In genomic region chr1:152185544-152186391, GRCh38 we compare ENCODE assay signal across 8 cellular contexts. TPM values are rescaled to one million over a fixed set of nuclear protein-coding genes. Genes with fewer than 3 reads are reported as not detected.
DNase-seq lines count a peak whose midpoint lies in the region; ATAC-seq and TF ChIP-seq lines count a peak whose summit lies in the region.

No MANE protein-coding gene starts in this region.

- DNase-seq in ELF-1 (ENCODE audit: low read depth, low spot score), result peak; percentile 68
- DNase-seq in NOMO-1 treated with dmso at 0.1 percent for 144 hours (lab: John Stamatoyannopoulos, UW; ENCODE audit: unreplicated experiment), result peak; percentile 49
- no peak for DNase-seq in activated T-cell treated with anti-CD3 and anti-CD28 coated beads, Interleukin-2, amount 50 U/mL, for 4 hours
- DNase-seq in foreskin fibroblast, result peak; percentile 45 to 79
- peak; percentile 82 for DNase-seq in osteoblast (ENCODE audit: insufficient read length, low spot score, missing footprints)
- DNase-seq in GM19240 (ENCODE audit: insufficient read length, low spot score), result no peak

- H3K4me1 Mint-ChIP-seq in activated T-cell treated with anti-CD3 and anti-CD28 coated beads, Interleukin-2, amount 50 U/mL, for 4 hours (ENCODE audit: low read depth), result peaks cover 12% of the 10 kb centered on the region

- TF ChIP-seq CTCF in foreskin fibroblast (IDR thresholded peaks at IDR 0.05; ENCODE audit: low read depth, low read length) (peak; percentile 75), osteoblast (IDR thresholded peaks at IDR 0.05; ENCODE audit: extremely low read depth, low read depth, low read length) (peak; percentile 79)

- TF ChIP-seq POLR2A in GM18505 (IDR thresholded peaks at IDR 0.05; ENCODE audit: borderline replicate concordance, extremely low read depth, insufficient read depth, insufficient read length), result no peak

- H3K4me2 ChIP-seq in osteoblast (ENCODE audit: insufficient read depth, low read length), result no peak overlapping the region

- peaks cover 12% of the 10 kb centered on the region for H3K27me3 Mint-ChIP-seq in activated T-cell treated with anti-CD3 and anti-CD28 coated beads, Interleukin-2, amount 50 U/mL, for 4 hours (ENCODE audit: low read depth)

- H3K4me1 ChIP-seq in osteoblast (ENCODE audit: insufficient read depth, low read length), result peaks cover 35% of the 10 kb centered on the region

- H3K27me3 ChIP-seq in osteoblast (ENCODE audit: insufficient read depth, low read length), result no peaks in the 10 kb centered on the region

- H3K36me3 Mint-ChIP-seq in activated T-cell treated with anti-CD3 and anti-CD28 coated beads, Interleukin-2, amount 50 U/mL, for 4 hours (ENCODE audit: insufficient read depth), result no peaks in the 10 kb centered on the region

- no peaks in the 10 kb centered on the region for H4K20me1 ChIP-seq in osteoblast (ENCODE audit: insufficient read depth, low read length)

- no peak overlapping the region for H3K4me3 ChIP-seq in foreskin fibroblast (ENCODE audit: low read depth in 1 of 2, low read length in 2 of 2)
- H3K4me3 ChIP-seq in osteoblast (ENCODE audit: insufficient read depth, low read length), result no peak overlapping the region

- H3K9me3 Mint-ChIP-seq in activated T-cell treated with anti-CD3 and anti-CD28 coated beads, Interleukin-2, amount 50 U/mL, for 4 hours, result no peaks in the 10 kb centered on the region

- no peaks in the 10 kb centered on the region for H3K9me3 ChIP-seq in osteoblast (ENCODE audit: low read depth, low read length)

- peak; percentile 56 for ATAC-seq in HG03378 (IDR thresholded peaks at IDR 0.05; ENCODE audit: unreplicated experiment)
- peak; percentile 60 to 64 for ATAC-seq in activated T-cell treated with anti-CD3 and anti-CD28 coated beads, Interleukin-2, amount 50 U/mL, for 4 hours
- no peak for ATAC-seq in GM18505 (IDR thresholded peaks at IDR 0.05; ENCODE audit: unreplicated experiment)

- no peak overlapping the region for H3K27ac ChIP-seq in osteoblast (ENCODE audit: low read depth, low read length)

- H3K4me3 Mint-ChIP-seq in activated T-cell treated with anti-CD3 and anti-CD28 coated beads, Interleukin-2, amount 50 U/mL, for 4 hours, result no peak overlapping the region

- H2AFZ ChIP-seq in osteoblast (ENCODE audit: low read length), result no peak overlapping the region

- H3K36me3 ChIP-seq in osteoblast (ENCODE audit: insufficient read depth, low read length), result no peaks in the 10 kb centered on the region

- no peaks in the 10 kb centered on the region for H3K79me2 ChIP-seq in osteoblast (ENCODE audit: insufficient read depth, low read length)

RNA-seq across cellular contexts. Expression of gene RPTN, which starts 26.7 kb away (rescaled TPM):
- total RNA-seq in activated T-cell treated with anti-CD3 and anti-CD28 coated beads, Interleukin-2, amount 50 U/mL, for 4 hours, result not detected
- total RNA-seq in osteoblast, result 0.29 and 0.36 TPM in 2 replicates

RNA-seq across cellular contexts. Expression of gene HRNR, which starts 38.2 kb away (rescaled TPM):
- total RNA-seq in activated T-cell treated with anti-CD3 and anti-CD28 coated beads, Interleukin-2, amount 50 U/mL, for 4 hours, result not detected
- total RNA-seq in osteoblast, result not detected in 2 replicates

Comparison
In these comparisons a context has a peak if more than half of its experiments do, and no peak if none do; other contexts are left out.
1. DNase-seq: peak in ELF-1 (single experiment), NOMO-1 treated with dmso at 0.1 percent for 144 hours (single experiment), foreskin fibroblast (2 of 2) and osteoblast (single experiment); none in activated T-cell treated with anti-CD3 and anti-CD28 coated beads, Interleukin-2, amount 50 U/mL, for 4 hours (single experiment) and GM19240 (single experiment).